ENCODE assay signal across 8 cellular contexts in the genomic region with DNA sequence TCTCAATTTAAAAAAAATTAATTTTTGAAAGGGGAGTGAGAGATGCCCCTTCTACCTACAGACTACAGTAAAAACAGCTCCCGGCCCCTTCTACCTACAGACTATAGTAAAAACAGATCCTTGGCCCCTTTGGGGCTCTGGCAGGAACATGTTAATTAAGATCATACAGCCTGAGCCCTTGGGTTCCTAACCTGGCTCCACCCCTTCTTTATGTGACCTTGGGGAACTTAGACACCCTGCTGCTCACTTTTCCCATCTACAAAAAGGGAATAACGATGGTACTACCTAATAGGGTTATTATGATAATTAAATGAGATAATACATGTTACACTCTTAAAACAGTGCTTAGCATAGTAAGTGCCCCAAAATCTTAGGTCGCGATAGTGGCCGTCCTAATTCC.
"Had no signal": no experiment of that assay in that cellular context is flagged by ENCODE, and none has a peak within 500 bp of the region (broad histone marks: within the 10 kb centered on the region; RNA-seq: fewer than 3 reads in every experiment).

No MANE protein-coding gene starts in this region.

- FAIRE-seq: G401.6, GM12878, GM12891, GM12892, GM18507, GM19239 had no signal

- H3K4me3 ChIP-seq: GM12878 had no signal

- DNase-seq: GDM1, GF-D8 had no signal

- ATAC-seq: GM12878 had no signal
